30 cellular contexts compared by ENCODE assay signal in the genomic region with DNA sequence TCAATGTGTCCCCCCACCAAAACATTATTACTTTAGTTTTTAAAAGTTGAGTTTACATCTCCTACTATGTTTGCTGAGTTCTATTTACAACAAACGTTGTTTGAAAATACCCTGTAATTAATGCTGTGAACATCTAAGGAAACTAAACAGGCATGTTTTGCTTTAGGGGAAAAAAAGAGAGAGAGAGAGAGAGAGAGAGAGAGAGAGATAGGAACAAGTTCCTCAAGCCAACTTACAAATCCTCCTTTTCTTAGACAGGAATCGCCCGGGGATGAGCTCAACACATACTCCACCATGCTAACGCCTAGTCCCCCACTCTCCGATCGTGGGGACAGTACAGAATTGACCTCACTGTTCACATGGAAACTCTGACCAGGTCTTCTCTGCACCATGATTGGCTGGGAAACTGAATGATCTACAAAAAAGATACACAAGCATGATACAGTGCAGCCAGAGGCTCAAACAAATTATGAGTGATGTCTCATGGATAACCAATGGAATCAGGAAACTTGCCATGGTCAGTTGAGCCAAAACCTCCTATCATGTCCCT. TPM values are rescaled to one million over a fixed set of nuclear protein-coding genes. Genes with fewer than 3 reads are reported as not detected.
DNase-seq lines count a peak whose midpoint lies in the region; ATAC-seq, FAIRE-seq and TF ChIP-seq lines count a peak whose summit lies in the region.
"Had no signal": no experiment of that assay in that cellular context is flagged by ENCODE, and none has a peak within 500 bp of the region (broad histone marks: within the 10 kb centered on the region; RNA-seq: fewer than 3 reads in every experiment).

No MANE protein-coding gene starts in this region.

- peaks cover 87% of the 10 kb centered on the region for H3K79me2 ChIP-seq in keratinocyte (ENCODE audit: control insufficient read depth, insufficient read depth, low read length)

- no peak for TF ChIP-seq POLR2A in breast epithelium (IDR thresholded peaks at IDR 0.05)

- peak overlapping the region in 1 of 2 donors; percentile 73 for H3K27ac ChIP-seq in breast epithelium
- H3K27ac ChIP-seq in keratinocyte (ENCODE audit: control insufficient read depth, insufficient read depth, low read length) = peak overlapping the region; percentile 15
- H3K27ac ChIP-seq: coronary artery, esophagus squamous epithelium, upper lobe of right lung, WERI-Rb-1 had no signal

- H3K4me3 ChIP-seq in breast epithelium (no peak overlapping the region), keratinocyte (ENCODE audit: control insufficient read depth in 2 of 3, extremely low read depth in 1 of 3, insufficient read depth in 2 of 3, low read depth in 1 of 3, low read length in 3 of 3) (no peak overlapping the region)
- H3K4me3 ChIP-seq: coronary artery, esophagus squamous epithelium, HAP-1, upper lobe of right lung had no signal

- peak overlapping the region; percentile 31 for H3K27ac Mint-ChIP-seq in MCF 10A (ENCODE audit: low read depth, unreplicated experiment)
- peak overlapping the region; percentile 85 for H3K27ac Mint-ChIP-seq in WTC11
- peak overlapping the region; percentile 41 for H3K27ac Mint-ChIP-seq in stimulated activated memory B cell treated with anti-CD40 and anti-IgM and Interleukin-4, amounts not matched to agents 10 μg/mL and 1 μg/mL and 100 μg/mL, for 72 hours

- TF ChIP-seq CTCF in MCF 10A (IDR thresholded peaks at IDR 0.05; ENCODE audit: unreplicated experiment) (no peak), breast epithelium (IDR thresholded peaks at IDR 0.05) (no peak), WTC11 (IDR thresholded peaks at IDR 0.05) (no peak), keratinocyte (optimal IDR thresholded peaks at IDR 0.05 in 1 of 3, IDR thresholded peaks at IDR 0.05 in 1 of 3, conservative IDR thresholded peaks at IDR 0.05 in 1 of 3; ENCODE audit: extremely low read depth in 1 of 3, insufficient read depth in 2 of 3, low read length in 3 of 3) (no peak)

- intact Hi-C loops in MCF 10A (cut with micrococcal nuclease) = no loop called here
- intact Hi-C loops in breast epithelium (cut with DNase I; ENCODE audit: low total_unique reads) = no loop called here

- no peak for FAIRE-seq in keratinocyte (lab: Jason Lieb, UNC)
- FAIRE-seq: GM19239 had no signal

- dilution Hi-C loops in keratinocyte (cut with MboI; ENCODE audit: extremely low pct_ligation_motif_present, low sequenced_read_pairs) = no loop called here

- ATAC-seq in WTC11 = no peak
- no peak for ATAC-seq in stimulated activated memory B cell treated with anti-CD40 and anti-IgM and Interleukin-4, amounts not matched to agents 10 μg/mL and 1 μg/mL and 100 μg/mL, for 72 hours
- no peak for ATAC-seq in GM18517 (IDR thresholded peaks at IDR 0.05; ENCODE audit: unreplicated experiment)
- ATAC-seq: left colon, Panc1, upper lobe of right lung had no signal

- H4K20me1 ChIP-seq in keratinocyte (ENCODE audit: control insufficient read depth, extremely low read depth, insufficient read depth, low read length) = peaks cover 23% of the 10 kb centered on the region

- H3K27me3 Mint-ChIP-seq in MCF 10A (ENCODE audit: insufficient read depth, unreplicated experiment) (no peaks in the 10 kb centered on the region), WTC11 (ENCODE audit: low read depth) (no peaks in the 10 kb centered on the region)
- no peaks in the 10 kb centered on the region for H3K27me3 Mint-ChIP-seq in stimulated activated memory B cell treated with anti-CD40 and anti-IgM and Interleukin-4, amounts not matched to agents 10 μg/mL and 1 μg/mL and 100 μg/mL, for 72 hours

- H3K4me1 ChIP-seq in breast epithelium (no peaks in the 10 kb centered on the region), keratinocyte (ENCODE audit: control insufficient read depth, extremely low read depth, insufficient read depth, low read length) (peaks cover 56% of the 10 kb centered on the region)

- no peaks in the 10 kb centered on the region for H3K9me3 ChIP-seq in breast epithelium
- H3K9me3 ChIP-seq in keratinocyte (ENCODE audit: control insufficient read depth, low read depth, low read length) = no peaks in the 10 kb centered on the region
- H3K9me3 ChIP-seq: esophagus squamous epithelium, HAP-1, upper lobe of right lung had no signal

- no peak overlapping the region for H3K4me3 Mint-ChIP-seq in MCF 10A (ENCODE audit: unreplicated experiment)
- H3K4me3 Mint-ChIP-seq in WTC11 = no peak overlapping the region
- no peak overlapping the region for H3K4me3 Mint-ChIP-seq in stimulated activated memory B cell treated with anti-CD40 and anti-IgM and Interleukin-4, amounts not matched to agents 10 μg/mL and 1 μg/mL and 100 μg/mL, for 72 hours

- H3K36me3 Mint-ChIP-seq in MCF 10A (ENCODE audit: insufficient read depth, unreplicated experiment) = peaks cover 75% of the 10 kb centered on the region
- peaks cover 32% of the 10 kb centered on the region for H3K36me3 Mint-ChIP-seq in WTC11
- peaks cover 44% of the 10 kb centered on the region for H3K36me3 Mint-ChIP-seq in stimulated activated memory B cell treated with anti-CD40 and anti-IgM and Interleukin-4, amounts not matched to agents 10 μg/mL and 1 μg/mL and 100 μg/mL, for 72 hours

- H3K9me3 Mint-ChIP-seq in MCF 10A (ENCODE audit: unreplicated experiment) (no peaks in the 10 kb centered on the region), WTC11 (no peaks in the 10 kb centered on the region)
- H3K9me3 Mint-ChIP-seq in stimulated activated memory B cell treated with anti-CD40 and anti-IgM and Interleukin-4, amounts not matched to agents 10 μg/mL and 1 μg/mL and 100 μg/mL, for 72 hours = peaks cover 2% of the 10 kb centered on the region

- peaks cover 3% of the 10 kb centered on the region for H3K9me1 ChIP-seq in keratinocyte (ENCODE audit: control insufficient read depth, extremely low read depth, insufficient read depth, low read length)

- CTCF ChIA-PET in MCF 10A (lab: Yijun Ruan, JAX) = interaction anchor here (0.7 to 1.4 kb wide), 2 partner anchors 13 to 19 kb away, joined by 4 read pairs; no protein-coding TSS in a partner anchor
- CTCF ChIA-PET in WTC11 (lab: Charles Lee) = no interaction called here
- CTCF ChIA-PET in HEK293T (lab: Yijun Ruan, JAX) = interaction anchor here (0.6 kb wide), 1 partner anchor 62 kb away, joined by 3 read pairs; no protein-coding TSS in a partner anchor

- H3K27me3 ChIP-seq in breast epithelium = no peaks in the 10 kb centered on the region
- no peaks in the 10 kb centered on the region for H3K27me3 ChIP-seq in keratinocyte (ENCODE audit: control insufficient read depth, extremely low read depth, insufficient read depth, low read length)
- H3K27me3 ChIP-seq: esophagus squamous epithelium, upper lobe of right lung had no signal

- peak overlapping the region; percentile 3 for H3K4me2 ChIP-seq in keratinocyte (ENCODE audit: control insufficient read depth, extremely low read depth, insufficient read depth, low read depth, low read length)

- DNase-seq in MCF 10A (ENCODE audit: unreplicated experiment) (no peak), breast epithelium (ENCODE audit: low spot score in 2 of 2) (no peak), WTC11 (ENCODE audit: low spot score) (no peak), keratinocyte (ENCODE audit: low read depth, low spot score) (no peak), anterior cingulate cortex (lab: John Stamatoyannopoulos, UW) (no peak), HEK293T (ENCODE audit: extremely low spot score) (no peak)
- DNase-seq: ACHN; activated CD4-positive, alpha-beta T cell treated with anti-CD3 and anti-CD28 coated beads, Interleukin-2, amount 50 U/mL, for 1 hour; activated effector memory CD4-positive, alpha-beta T cell treated with Interleukin-2 at 50 U/mL for 16 hours; esophagus squamous epithelium; foreskin melanocyte; GDM1; left colon; mesenchymal stem cell; NCI-H1105; NCI-H1930; NCI-H2227 treated with DMSO at 0.1 percent for 48 hours; NCI-H526 treated with DMSO at 0.1 percent for 48 hours; SHP77 treated with DMSO at 0.1 percent for 48 hours; stimulated activated CD8-positive, alpha-beta memory T cell treated with anti-CD3 and anti-CD28 coated beads, Interleukin-4, amount 100 ng/mL, for 48 hours; SW 1271; T-helper 9 cell; upper lobe of right lung; WERI-Rb-1 had no signal

- no peaks in the 10 kb centered on the region for H3K36me3 ChIP-seq in breast epithelium
- H3K36me3 ChIP-seq in keratinocyte (ENCODE audit: control insufficient read depth in 2 of 2, extremely low read depth in 1 of 2, insufficient read depth in 2 of 2, low read length in 2 of 2) = peaks cover 5 to 22% of the 10 kb centered on the region in 2 experiments

- H3K4me1 Mint-ChIP-seq in MCF 10A (ENCODE audit: insufficient read depth, unreplicated experiment) (peaks cover 38% of the 10 kb centered on the region), WTC11 (peaks cover 35% of the 10 kb centered on the region)
- H3K4me1 Mint-ChIP-seq in stimulated activated memory B cell treated with anti-CD40 and anti-IgM and Interleukin-4, amounts not matched to agents 10 μg/mL and 1 μg/mL and 100 μg/mL, for 72 hours = peaks cover 42% of the 10 kb centered on the region

- no peak overlapping the region for H3K9ac ChIP-seq in keratinocyte (ENCODE audit: control insufficient read depth, extremely low read depth, insufficient read depth, low read length)

- no peak overlapping the region for H2AFZ ChIP-seq in keratinocyte (ENCODE audit: control insufficient read depth, low read length)

- BruUV-seq in MCF 10A (replicated peaks; lab: Mats Ljungman, UMichigan) = no TSS peak

- POLR2A ChIA-PET in MCF 10A (lab: Yijun Ruan, JAX) = interaction anchor here (1.1 to 3.3 kb wide), 5 partner anchors 10 to 59 kb away, joined by 4 to 22 read pairs (median 10); partner anchors contain the start of gene PUM1
- POLR2A ChIA-PET in WTC11 (lab: Charles Lee) = no interaction called here
- POLR2A ChIA-PET in HEK293T (lab: Yijun Ruan, JAX) = no interaction called here

TF ChIP-seq in WTC11, 78 proteins besides CTCF, POLR2A, EP300 and RAD21:
- no peak for TF ChIP-seq GABPB1 (CRISPR knock-in tag; IDR thresholded peaks at IDR 0.05)
TF ChIP-seq in WTC11: peak in this region for 0.

TF ChIP-seq in HEK293T, 16 proteins besides CTCF, POLR2A, EP300 and RAD21 (continues in another document):
- no peak for TF ChIP-seq SUZ12 (IDR thresholded peaks at IDR 0.05)
- no peak for TF ChIP-seq ELF4 (IDR thresholded peaks at IDR 0.05)

RNA-seq across cellular contexts. Expression of gene PUM1, which starts 59.8 kb away (rescaled TPM):
- total RNA-seq in MCF 10A (2022) = 107 and 110 TPM in 2 replicates
- 100 to 1,000 TPM in 2 of 3 donors, 10 to 100 TPM in 1; 93.8 to 149 (median 116) TPM for total RNA-seq in breast epithelium
- 142 to 151 TPM (median 147 TPM) in 3 replicates for total RNA-seq in WTC11 (2021)
- 64.0 to 86.4 TPM (median 68.6 TPM) in 3 replicates for polyA plus RNA-seq in keratinocyte
- polyA plus RNA-seq in keratinocyte (2011; ENCODE audit: low read depth) = 56.7 TPM
- polyA plus RNA-seq in keratinocyte (2011; cell fraction: cytosol; rRNA removed) = 53.6 and 62.4 TPM in 2 replicates
- 145 and 192 TPM in 2 replicates for polyA plus RNA-seq in keratinocyte (2011; cell fraction: nucleus; rRNA removed)
- polyA plus RNA-seq in keratinocyte (2012; ENCODE audit: low replicate concordance) = 41.4 and 57.5 TPM in 2 replicates
- polyA minus RNA-seq in keratinocyte = 299 to 558 TPM (median 361 TPM) in 3 replicates
- 75.8 TPM for polyA minus RNA-seq in keratinocyte (2011; cell fraction: cytosol; rRNA and poly(A)+ RNA removed)
- 119 and 208 TPM in 2 replicates for polyA minus RNA-seq in keratinocyte (2011; cell fraction: nucleus; rRNA and poly(A)+ RNA removed)

Comparison
In these comparisons a context has a peak if more than half of its experiments do, and no peak if none do; other contexts are left out.
1. H3K27ac Mint-ChIP-seq: peak in every context shown above with its lines; median percentile 85 in WTC11; 41 in stimulated activated memory B cell treated with anti-CD40 and anti-IgM and Interleukin-4, amounts not matched to agents 10 μg/mL and 1 μg/mL and 100 μg/mL, for 72 hours; 31 in MCF 10A.